In the genomic region with DNA sequence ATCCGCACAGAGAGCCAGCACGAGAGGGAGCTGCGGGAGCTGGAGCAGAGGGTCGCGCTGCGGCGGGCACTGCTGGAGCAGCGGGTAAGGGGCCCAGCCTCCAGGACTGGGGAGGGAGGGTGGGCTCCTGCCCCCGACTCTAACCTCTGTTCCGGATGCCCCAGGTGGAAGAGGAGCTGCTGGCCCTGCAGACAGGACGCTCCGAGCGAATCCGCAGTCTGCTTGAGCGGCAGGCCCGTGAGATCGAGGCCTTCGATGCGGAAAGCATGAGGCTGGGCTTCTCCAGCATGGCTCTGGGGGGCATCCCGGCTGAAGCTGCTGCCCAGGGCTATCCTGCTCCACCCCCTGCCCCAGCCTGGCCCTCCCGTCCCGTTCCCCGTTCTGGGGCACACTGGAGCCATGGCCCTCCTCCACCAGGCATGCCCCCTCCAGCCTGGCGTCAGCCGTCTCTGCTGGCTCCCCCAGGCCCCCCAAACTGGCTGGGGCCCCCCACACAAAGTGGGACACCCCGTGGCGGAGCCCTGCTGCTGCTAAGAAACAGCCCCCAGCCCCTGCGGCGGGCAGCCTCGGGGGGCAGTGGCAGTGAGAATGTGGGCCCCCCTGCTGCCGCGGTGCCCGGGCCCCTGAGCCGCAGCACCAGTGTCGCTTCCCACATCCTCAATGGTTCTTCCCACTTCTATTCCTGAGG, we compare ENCODE assay signal across 32 cellular contexts. TPM values are rescaled to one million over a fixed set of nuclear protein-coding genes. Genes with fewer than 3 reads are reported as not detected.
"Had no signal": no experiment of that assay in that cellular context is flagged by ENCODE, and none has a peak within 500 bp of the region (broad histone marks: within the 10 kb centered on the region; RNA-seq: fewer than 3 reads in every experiment).

No MANE protein-coding gene starts in this region.

- H3K4me2 ChIP-seq: hepatocyte, smooth muscle cell had no signal

- H3K4me3 Mint-ChIP-seq: activated CD8-positive, alpha-beta T cell treated with anti-CD3 and anti-CD28 coated beads, Interleukin-2, amount 10 ng/mL, durations not matched to agents 7 days and 5 days; activated naive CD8-positive, alpha-beta T cell; activated T-cell treated with anti-CD3 and anti-CD28 coated beads, Interleukin-2, amount 50 U/mL, for 24 hours; activated T-helper 17 cell treated with anti-CD3 and anti-CD28 coated beads, Interleukin-2, amount 50 U/mL, for 72 hours; effector memory CD8-positive, alpha-beta T cell; immature natural killer cell; nephron had no signal

- H3K4me3 ChIP-seq: adrenal gland, colonic mucosa, dorsolateral prefrontal cortex, esophagus muscularis mucosa, hepatocyte, sigmoid colon, smooth muscle cell, thyroid gland had no signal

- ATAC-seq: activated CD8-positive, alpha-beta T cell treated with anti-CD3 and anti-CD28 coated beads, Interleukin-2, amount 10 ng/mL, durations not matched to agents 7 days and 5 days; activated T-helper 17 cell treated with anti-CD3 and anti-CD28 coated beads, Interleukin-2, amount 50 U/mL, for 72 hours; effector memory CD8-positive, alpha-beta T cell; stimulated activated naive CD8-positive, alpha-beta T cell treated with anti-CD3 and anti-CD28 coated beads, Interleukin-15, Interleukin-2, amounts not matched to agents 100 U/mL and 50 U/mL, for 24 hours had no signal

- FAIRE-seq: astrocyte, frontal cortex had no signal

- H3K27me3 ChIP-seq: adrenal gland, colonic mucosa, dorsolateral prefrontal cortex, esophagus muscularis mucosa, hepatocyte, sigmoid colon, thyroid gland had no signal

- H3K79me2 ChIP-seq: hepatocyte, parathyroid adenoma had no signal

- DNase-seq: activated CD4-positive, alpha-beta T cell treated with anti-CD3 and anti-CD28 coated beads for 1 hour; activated CD4-positive, alpha-beta T cell treated with anti-CD3 and anti-CD28 coated beads, Interleukin-2, amount 50 U/mL, for 1 hour; activated CD8-positive, alpha-beta memory T cell treated with anti-CD3 and anti-CD28 coated beads, Interleukin-2, amount 50 U/mL, for 4 hours; activated CD8-positive, alpha-beta T cell treated with anti-CD3 and anti-CD28 coated beads, Interleukin-2, amount 10 ng/mL, durations not matched to agents 7 days and 5 days; activated naive CD4-positive, alpha-beta T cell; activated T-cell treated with anti-CD3 and anti-CD28 coated beads, Interleukin-2, amount 50 U/mL, for 24 hours; adrenal gland; central memory CD4-positive, alpha-beta T cell; colonic mucosa; dorsolateral prefrontal cortex; effector memory CD8-positive, alpha-beta T cell; glutamatergic neuron; immature natural killer cell; kidney glomerular epithelial cell; mesenchymal stem cell; sigmoid colon; stimulated activated CD4-positive, alpha-beta T cell treated with anti-CD3 and anti-CD28 coated beads, Interleukin-2, amount 100 ng/mL, for 48 hours; stimulated activated naive CD8-positive, alpha-beta T cell treated with anti-CD3 and anti-CD28 coated beads, Interleukin-15, Interleukin-2, amounts not matched to agents 100 U/mL and 50 U/mL, for 24 hours; T-helper 1 cell; T-helper 9 cell; thyroid gland had no signal

- H3K36me3 ChIP-seq: colonic mucosa had no signal

- H3K9me3 ChIP-seq: adrenal gland, colonic mucosa, esophagus muscularis mucosa, sigmoid colon, thyroid gland had no signal

- H3K9ac ChIP-seq: parathyroid adenoma had no signal

- H3K9me3 Mint-ChIP-seq: activated T-cell treated with anti-CD3 and anti-CD28 coated beads, Interleukin-2, amount 50 U/mL, for 24 hours; activated T-helper 17 cell treated with anti-CD3 and anti-CD28 coated beads, Interleukin-2, amount 50 U/mL, for 72 hours; effector memory CD8-positive, alpha-beta T cell; immature natural killer cell; nephron had no signal

- H3K27ac Mint-ChIP-seq: activated CD8-positive, alpha-beta T cell treated with anti-CD3 and anti-CD28 coated beads, Interleukin-2, amount 10 ng/mL, durations not matched to agents 7 days and 5 days; activated naive CD8-positive, alpha-beta T cell; activated T-helper 17 cell treated with anti-CD3 and anti-CD28 coated beads, Interleukin-2, amount 50 U/mL, for 72 hours; effector memory CD8-positive, alpha-beta T cell had no signal

- H3K27ac ChIP-seq: adrenal gland, colonic mucosa, hepatocyte, parathyroid adenoma, sigmoid colon, thyroid gland had no signal

- H2AFZ ChIP-seq: hepatocyte, parathyroid adenoma had no signal

RNA-seq across cellular contexts. Expression of a gene that starts 19.8 kb away (rescaled TPM):
- total RNA-seq: mononuclear cell, myocyte had no signal
- polyA plus RNA-seq: immature natural killer cell, smooth muscle cell had no signal
